Comparison of ENCODE assay signal across 17 cellular contexts in the genomic region with DNA sequence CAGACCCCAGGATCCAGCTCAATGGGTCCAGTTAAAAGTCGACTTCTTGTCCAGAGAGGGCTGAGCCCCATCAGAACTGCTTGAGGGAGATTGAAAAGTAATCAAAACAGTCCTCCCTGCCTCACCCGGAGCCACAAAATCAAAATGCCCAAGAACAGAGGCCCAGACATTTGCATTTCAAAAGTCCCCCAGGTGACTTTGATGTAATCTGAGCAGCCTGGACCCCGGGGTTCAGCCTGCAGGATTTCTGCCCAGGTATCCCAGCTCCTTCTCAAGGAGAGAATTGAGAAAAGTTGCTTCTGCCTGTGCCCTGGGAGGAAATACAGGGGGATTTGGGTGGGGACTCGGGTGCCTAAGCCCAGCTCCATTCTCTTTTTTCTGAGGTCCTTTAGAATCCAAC.
A peak's percentile ranks its signal among the peaks of the same experiment; 100 is the strongest.
DNase-seq lines count a peak whose midpoint lies in the region; ATAC-seq and TF ChIP-seq lines count a peak whose summit lies in the region.
"Had no signal": no experiment of that assay in that cellular context is flagged by ENCODE, and none has a peak within 500 bp of the region (broad histone marks: within the 10 kb centered on the region; RNA-seq: fewer than 3 reads in every experiment).

No MANE protein-coding gene starts in this region.

- H3K56ac ChIP-seq in H9 (ENCODE audit: insufficient read length, low read depth, low read length): no peak overlapping the region

- no peak for ATAC-seq in central memory CD8-positive, alpha-beta T cell (replicated peaks; ENCODE audit: extremely low read depth, poor library complexity, severe bottlenecking)
- ATAC-seq in activated CD4-positive, CD25-positive, alpha-beta regulatory T cell treated with anti-CD3 and anti-CD28 coated beads, Interleukin-2, amount 50 U/mL, for 24 hours: no peak
- ATAC-seq: A549, HCT116, K562 had no signal

- no peaks in the 10 kb centered on the region for H3K27me3 ChIP-seq in H9 (ENCODE audit: insufficient read depth, low read length)
- H3K27me3 ChIP-seq: BE2C had no signal

- H3K4ac ChIP-seq in H9 (ENCODE audit: low read depth, low read length): no peak overlapping the region

- no peaks in the 10 kb centered on the region for H3K79me2 ChIP-seq in H9 (ENCODE audit: insufficient read depth, low read length)

- H3K4me3 Mint-ChIP-seq in H9: peak overlapping the region in 1 of 2 experiments; percentile 28; a peak in 1 of 5 replicates
- H3K4me3 Mint-ChIP-seq in central memory CD8-positive, alpha-beta T cell: no peak overlapping the region
- H3K4me3 Mint-ChIP-seq: CD8-positive, alpha-beta memory T cell had no signal

- H3K14ac ChIP-seq in H9 (ENCODE audit: insufficient read depth, low read length): no peak overlapping the region

- no peak overlapping the region for H2BK12ac ChIP-seq in H9 (ENCODE audit: insufficient read length, low read depth, low read length)

- no peak overlapping the region for H3T11ph ChIP-seq in H9 (ENCODE audit: low read length)

- peaks cover 4% of the 10 kb centered on the region for H4K20me1 ChIP-seq in H9 (ENCODE audit: control insufficient read depth, insufficient read depth, insufficient read length)

- no peaks in the 10 kb centered on the region for H3K79me1 ChIP-seq in H9 (ENCODE audit: insufficient read depth, low read depth, low read length, poor library complexity, severe bottlenecking)

- peaks cover 0 to 7% of the 10 kb centered on the region in 2 experiments; a peak in 2 of 5 replicates for H3K9me3 Mint-ChIP-seq in H9
- no peaks in the 10 kb centered on the region for H3K9me3 Mint-ChIP-seq in central memory CD8-positive, alpha-beta T cell

- no peak overlapping the region for H2BK120ac ChIP-seq in H9 (ENCODE audit: low read depth, low read length, poor library complexity, severe bottlenecking)

- H3K9me3 ChIP-seq in H9 (ENCODE audit: control insufficient read depth, low read depth, low read length): no peaks in the 10 kb centered on the region
- H3K9me3 ChIP-seq: A549, Caco-2 had no signal

- H4K91ac ChIP-seq in H9 (ENCODE audit: insufficient read length, low read depth, low read length): no peak overlapping the region

- peaks cover 20 to 30% of the 10 kb centered on the region in 2 experiments for H3K4me1 Mint-ChIP-seq in H9
- H3K4me1 Mint-ChIP-seq in central memory CD8-positive, alpha-beta T cell: peaks cover 7% of the 10 kb centered on the region
- H3K4me1 Mint-ChIP-seq: CD8-positive, alpha-beta memory T cell had no signal

- H2BK5ac ChIP-seq in H9 (ENCODE audit: insufficient read length, low read length): no peak overlapping the region

- H3K18ac ChIP-seq in H9 (ENCODE audit: insufficient read length, low read depth, low read length): no peak overlapping the region

- no peak overlapping the region for H3K4me2 ChIP-seq in H9 (ENCODE audit: insufficient read depth, insufficient read length, low read length)
- H3K4me2 ChIP-seq: A549 had no signal

- no peaks in the 10 kb centered on the region; a peak in 1 of 7 replicates for H3K36me3 Mint-ChIP-seq in H9 (ENCODE audit: insufficient read depth in 1 of 3, low read depth in 3 of 3)
- no peaks in the 10 kb centered on the region for H3K36me3 Mint-ChIP-seq in central memory CD8-positive, alpha-beta T cell (ENCODE audit: insufficient read depth)
- H3K36me3 Mint-ChIP-seq: CD8-positive, alpha-beta memory T cell had no signal

- no peak overlapping the region for H3K27ac Mint-ChIP-seq in H9
- H3K27ac Mint-ChIP-seq in central memory CD8-positive, alpha-beta T cell (ENCODE audit: low read depth): peak overlapping the region; percentile 17

- no peak for TF ChIP-seq CTCF in H9 (conservative IDR thresholded peaks at IDR 0.05)

- DNase-seq in H9 (peak; percentile 46), iPS-NIHi7 (ENCODE audit: extremely low spot score) (peak; percentile 57), hypothalamus (lab: John Stamatoyannopoulos, UW) (no peak)
- no peak for DNase-seq in central memory CD8-positive, alpha-beta T cell (ENCODE audit: low spot score in 2 of 2)
- no peak for DNase-seq in activated CD4-positive, CD25-positive, alpha-beta regulatory T cell (lab: John Stamatoyannopoulos, UW)
- DNase-seq: BE2C; Caco-2; CD8-positive, alpha-beta memory T cell; DND-41; GF-D8; GM23248 had no signal

- no peak overlapping the region for H2AFZ ChIP-seq in H9 (ENCODE audit: low read length)
- H2AFZ ChIP-seq: GM23248 had no signal

- H3K9ac ChIP-seq in H9 (ENCODE audit: extremely low read depth, insufficient read length, low read length): no peak overlapping the region
- H3K9ac ChIP-seq: GM23248 had no signal

- no peak overlapping the region for H3K27ac ChIP-seq in H9 (ENCODE audit: insufficient read length, low read depth, low read length)
- H3K27ac ChIP-seq: A549, C4-2B, GM23248, HL-60 had no signal

- no peaks in the 10 kb centered on the region for H3K23me2 ChIP-seq in H9 (ENCODE audit: insufficient read length, low read depth, low read length, poor library complexity, severe bottlenecking)

- no peak overlapping the region for H3K23ac ChIP-seq in H9 (ENCODE audit: insufficient read length, low read depth, low read length)

- no peak overlapping the region for H4K8ac ChIP-seq in H9 (replicated peaks; ENCODE audit: insufficient read length, low read depth, low read length)

- H3K4me1 ChIP-seq in H9 (ENCODE audit: insufficient read depth, low read length): peaks cover 5% of the 10 kb centered on the region; the same call in 1 of the 2 replicates
- H3K4me1 ChIP-seq: A549, BE2C, Caco-2 had no signal

- H4K5ac ChIP-seq in H9 (ENCODE audit: insufficient read length, low read depth, low read length): no peak overlapping the region

- H3K27me3 Mint-ChIP-seq in H9 (ENCODE audit: low read depth): peaks cover 62% of the 10 kb centered on the region
- peaks cover 49% of the 10 kb centered on the region for H3K27me3 Mint-ChIP-seq in central memory CD8-positive, alpha-beta T cell

- no peak overlapping the region for H2BK15ac ChIP-seq in H9 (ENCODE audit: low read depth, low read length)

- H2BK20ac ChIP-seq in H9 (ENCODE audit: low read depth, low read length, poor library complexity, severe bottlenecking): no peak overlapping the region

- H2AK5ac ChIP-seq in H9 (ENCODE audit: insufficient read length, low read length): no peak overlapping the region

- no CpG with 5 or more reads among the region's 4 CpGs for WGBS in H9 (ENCODE audit: extremely low coverage, insufficient read length, low lambda C conversion rate)

Comparison
In these comparisons a context has a peak if more than half of its experiments do, and no peak if none do; other contexts are left out.
1. DNase-seq: peak in H9 (single experiment) and iPS-NIHi7 (single experiment); none in central memory CD8-positive, alpha-beta T cell (0 of 2), activated CD4-positive, CD25-positive, alpha-beta regulatory T cell (0 of 4) and hypothalamus (0 of 51).